1 cellular context compared by ENCODE assay signal in genomic region chr13:24640752-24641151, GRCh38.
TF ChIP-seq lines count a peak whose summit lies in the region.

No MANE protein-coding gene starts in this region.

TF ChIP-seq in K562, 482 proteins besides CTCF, POLR2A, EP300 and RAD21:
- peak; percentile 21; the same call in 1 of the 2 replicates for TF ChIP-seq CBFA2T3 (IDR thresholded peaks at IDR 0.05)
- TF ChIP-seq, protein P1, sequence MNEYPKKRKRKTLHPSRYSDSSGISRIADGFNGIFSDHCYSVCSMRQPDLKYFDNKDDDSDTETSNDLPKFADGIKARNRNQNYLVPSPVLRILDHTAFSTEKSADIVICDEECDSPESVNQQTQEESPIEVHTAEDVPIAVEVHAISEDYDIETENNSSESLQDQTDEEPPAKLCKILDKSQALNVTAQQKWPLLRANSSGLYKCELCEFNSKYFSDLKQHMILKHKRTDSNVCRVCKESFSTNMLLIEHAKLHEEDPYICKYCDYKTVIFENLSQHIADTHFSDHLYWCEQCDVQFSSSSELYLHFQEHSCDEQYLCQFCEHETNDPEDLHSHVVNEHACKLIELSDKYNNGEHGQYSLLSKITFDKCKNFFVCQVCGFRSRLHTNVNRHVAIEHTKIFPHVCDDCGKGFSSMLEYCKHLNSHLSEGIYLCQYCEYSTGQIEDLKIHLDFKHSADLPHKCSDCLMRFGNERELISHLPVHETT (CRISPR knock-in tag; conservative IDR thresholded peaks at IDR 0.05 in 1 of 2, IDR thresholded peaks at IDR 0.05 in 1 of 2), result no peak
TF ChIP-seq in K562: peak in this region for 1.
